24 cellular contexts compared by ENCODE assay signal in genomic region chr1:38436006-38436405, GRCh38.
"Had no signal": no experiment of that assay in that cellular context is flagged by ENCODE, and none has a peak within 500 bp of the region (broad histone marks: within the 10 kb centered on the region; RNA-seq: fewer than 3 reads in every experiment).

No MANE protein-coding gene starts in this region.

- H3K4me3 ChIP-seq: colonic mucosa, coronary artery, dorsolateral prefrontal cortex, esophagus muscularis mucosa, esophagus squamous epithelium, gastrocnemius medialis, gastroesophageal sphincter, heart left ventricle, heart right ventricle had no signal

- H3K27me3 ChIP-seq: dorsolateral prefrontal cortex had no signal

- ATAC-seq: effector memory CD8-positive, alpha-beta T cell; esophagus mucosa; foreskin keratinocyte; gastrocnemius medialis; gastroesophageal sphincter; heart left ventricle; heart right ventricle had no signal

- H3K27ac ChIP-seq: colonic mucosa, coronary artery, dorsolateral prefrontal cortex, epithelial cell of prostate, esophagus muscularis mucosa, esophagus squamous epithelium, foreskin keratinocyte, gastrocnemius medialis, gastroesophageal sphincter, heart left ventricle, heart right ventricle had no signal

- H3K36me3 ChIP-seq: colonic mucosa, esophagus muscularis mucosa, esophagus squamous epithelium, gastrocnemius medialis, gastroesophageal sphincter, heart left ventricle, heart right ventricle had no signal

- H3K9me3 ChIP-seq: colonic mucosa had no signal

- DNase-seq: colonic mucosa; cortex of kidney; dermis blood vessel endothelial cell; dorsolateral prefrontal cortex; effector CD4-positive, alpha-beta T cell; effector CD8-positive, alpha-beta T cell; effector memory CD4-positive, alpha-beta T cell; effector memory CD8-positive, alpha-beta T cell; endodermal cell; erythroblast; esophagus squamous epithelium; foreskin fibroblast; foreskin keratinocyte; foreskin melanocyte; gastrocnemius medialis; glutamatergic neuron; head of caudate nucleus; heart left ventricle; heart right ventricle had no signal

- H3K4me1 ChIP-seq: colonic mucosa, esophagus muscularis mucosa, esophagus squamous epithelium, foreskin keratinocyte, gastrocnemius medialis, gastroesophageal sphincter, heart left ventricle, heart right ventricle had no signal
